ENCODE assay signal across 9 cellular contexts in the genomic region with DNA sequence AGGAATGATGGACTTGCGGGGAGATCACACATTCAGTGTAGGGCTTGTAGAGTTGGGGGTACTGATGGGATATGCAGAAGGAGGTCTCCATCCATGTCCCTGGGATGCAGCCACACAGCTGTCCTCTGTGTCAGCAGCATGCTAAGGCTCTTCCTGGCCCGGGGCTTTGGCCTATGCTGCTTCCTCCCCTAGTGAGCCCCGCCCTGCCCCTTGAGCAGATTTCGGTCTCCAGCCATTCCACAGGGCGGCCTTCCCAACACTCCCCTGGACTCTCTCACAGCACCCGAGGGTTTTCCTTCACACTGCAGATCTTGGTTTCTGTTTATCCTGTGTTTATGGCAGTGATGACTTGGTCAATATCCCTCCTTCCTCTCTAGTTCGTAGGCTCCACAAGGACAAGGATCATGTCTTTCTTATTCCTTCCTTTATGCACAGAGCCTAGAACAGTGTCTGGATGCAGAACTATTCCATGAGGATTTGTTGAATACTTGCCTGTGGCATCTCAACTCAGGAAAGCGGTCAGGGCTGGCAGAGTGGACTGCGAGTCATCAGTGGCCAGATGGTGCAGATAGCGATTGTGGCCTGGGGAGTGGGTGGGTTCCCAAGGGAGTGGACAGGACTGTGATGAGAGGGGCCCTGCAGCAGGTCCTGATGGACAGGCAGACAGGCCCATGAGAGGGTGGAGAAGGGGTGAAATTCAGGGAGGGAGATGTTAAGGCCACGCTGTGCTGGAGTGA.
DNase-seq lines count a peak whose midpoint lies in the region; ATAC-seq and TF ChIP-seq lines count a peak whose summit lies in the region.
"Had no signal": no experiment of that assay in that cellular context is flagged by ENCODE, and none has a peak within 500 bp of the region (broad histone marks: within the 10 kb centered on the region; RNA-seq: fewer than 3 reads in every experiment).

No MANE protein-coding gene starts in this region.

- H4K20me1 ChIP-seq in OCI-LY7 (ENCODE audit: insufficient read depth, low read length) = no peaks in the 10 kb centered on the region

- H3K4me3 Mint-ChIP-seq in CD14-positive monocyte = peak overlapping the region in 1 of 2 donors; percentile 48
- H3K4me3 Mint-ChIP-seq in naive thymus-derived CD4-positive, alpha-beta T cell = peak overlapping the region; percentile 25 to 95 (median 80)

- peak overlapping the region; percentile 77; the same call in 1 of the 2 replicates for H3K4me2 ChIP-seq in OCI-LY7 (ENCODE audit: low read length)

- no peaks in the 10 kb centered on the region for H3K27me3 ChIP-seq in naive thymus-derived CD4-positive, alpha-beta T cell (ENCODE audit: control insufficient read depth in 2 of 2, insufficient read depth in 2 of 2, low read length in 2 of 2)

- peaks cover 95% of the 10 kb centered on the region for H3K4me1 ChIP-seq in OCI-LY7 (ENCODE audit: insufficient read depth, low read length, poor library complexity, severe bottlenecking)
- H3K4me1 ChIP-seq in naive thymus-derived CD4-positive, alpha-beta T cell (ENCODE audit: control insufficient read depth in 2 of 2, insufficient read depth in 2 of 2, low read length in 2 of 2) = peaks cover 49 to 50% of the 10 kb centered on the region in 2 donors

- peak overlapping the region; percentile 96 for H3K27ac ChIP-seq in OCI-LY7 (ENCODE audit: low read depth, low read length, poor library complexity, severe bottlenecking)
- H3K27ac ChIP-seq in naive thymus-derived CD4-positive, alpha-beta T cell (ENCODE audit: low read depth, low read length) = peak overlapping the region; percentile 77

- H3K9me3 ChIP-seq in OCI-LY7 (ENCODE audit: low read length) = no peaks in the 10 kb centered on the region
- no peaks in the 10 kb centered on the region for H3K9me3 ChIP-seq in naive thymus-derived CD4-positive, alpha-beta T cell (ENCODE audit: control insufficient read depth in 2 of 3, low read length in 3 of 3)

- ATAC-seq in naive thymus-derived CD4-positive, alpha-beta T cell = no peak
- no peak for ATAC-seq in GM18909 (IDR thresholded peaks at IDR 0.05; ENCODE audit: poor library complexity, unreplicated experiment)
- no peak for ATAC-seq in GM18502 (IDR thresholded peaks at IDR 0.05; ENCODE audit: poor library complexity, unreplicated experiment)
- ATAC-seq in GM18868 (IDR thresholded peaks at IDR 0.05; ENCODE audit: unreplicated experiment) = no peak

- H3K9me3 Mint-ChIP-seq in CD14-positive monocyte = no peaks in the 10 kb centered on the region
- no peaks in the 10 kb centered on the region for H3K9me3 Mint-ChIP-seq in naive thymus-derived CD4-positive, alpha-beta T cell

- intact Hi-C loops in CD14-positive monocyte (cut with micrococcal nuclease) (no loop called here), OCI-LY7 (cut with micrococcal nuclease; ENCODE audit: unreplicated experiment) (loop anchor here (2.0 to 5.0 kb wide), 2 partner anchors 357 to 810 kb away; a partner anchor contains a TSS)
- intact Hi-C loops in naive thymus-derived CD4-positive, alpha-beta T cell (cut with micrococcal nuclease) = loop anchor here (2.0 to 10.0 kb wide), 4 partner anchors 55 to 427 kb away; a partner anchor contains a TSS

- H3K4me3 ChIP-seq in OCI-LY7 (ENCODE audit: low read depth, low read length, poor library complexity, severe bottlenecking) = no peak overlapping the region
- peak overlapping the region; percentile 37 for H3K4me3 ChIP-seq in naive thymus-derived CD4-positive, alpha-beta T cell (ENCODE audit: low read length)

- H3K79me2 ChIP-seq in OCI-LY7 (ENCODE audit: insufficient read depth, low read depth, low read length) = no peaks in the 10 kb centered on the region

- H3K36me3 ChIP-seq in OCI-LY7 (ENCODE audit: insufficient read depth, low read length) = no peaks in the 10 kb centered on the region
- H3K36me3 ChIP-seq in naive thymus-derived CD4-positive, alpha-beta T cell (ENCODE audit: control insufficient read depth in 2 of 3, insufficient read depth in 3 of 3, low read length in 3 of 3) = no peaks in the 10 kb centered on the region

- peaks cover 5 to 7% of the 10 kb centered on the region in 2 donors for H3K36me3 Mint-ChIP-seq in CD14-positive monocyte
- peaks cover 0 to 2% (median 0%) of the 10 kb centered on the region in 5 donors for H3K36me3 Mint-ChIP-seq in naive thymus-derived CD4-positive, alpha-beta T cell

- H3K27me3 Mint-ChIP-seq in CD14-positive monocyte (ENCODE audit: low read depth in 3 of 3) = no peaks in the 10 kb centered on the region
- no peaks in the 10 kb centered on the region for H3K27me3 Mint-ChIP-seq in naive thymus-derived CD4-positive, alpha-beta T cell

- no peak overlapping the region for H2AFZ ChIP-seq in OCI-LY7 (ENCODE audit: low read length)

- DNase-seq in CD14-positive monocyte (ENCODE audit: low spot score) (no peak), OCI-LY7 (ENCODE audit: low spot score) (no peak), dedifferentiated amniotic fluid mesenchymal stem cell (ENCODE audit: extremely low spot score) (peak; percentile 48), 8988T (no peak)
- no peak for DNase-seq in naive thymus-derived CD4-positive, alpha-beta T cell
- DNase-seq: NCI-H748 treated with DMSO at 0.1 percent for 48 hours had no signal

- peaks cover 67% of the 10 kb centered on the region for H3K4me1 Mint-ChIP-seq in CD14-positive monocyte
- peaks cover 48 to 87% (median 75%) of the 10 kb centered on the region in 7 donors for H3K4me1 Mint-ChIP-seq in naive thymus-derived CD4-positive, alpha-beta T cell

- CTCF ChIA-PET in OCI-LY7 (lab: Charles Lee; ENCODE audit: unreplicated experiment) = interaction anchor here (0.8 to 1.9 kb wide), 6 partner anchors 13 to 132 kb away, joined by 3 to 8 read pairs (median 5); no protein-coding TSS in a partner anchor
- CTCF ChIA-PET in naive thymus-derived CD4-positive, alpha-beta T cell (lab: Charles Lee) = interaction anchor here (1.4 to 2.7 kb wide), 5 partner anchors 12 to 303 kb away, joined by 3 to 16 read pairs (median 13); no protein-coding TSS in a partner anchor

- H3K9me2 ChIP-seq in OCI-LY7 (ENCODE audit: insufficient read depth, low read length) = no peaks in the 10 kb centered on the region

- POLR2A ChIA-PET in OCI-LY7 (lab: Charles Lee) = interaction anchor here (0.7 to 6.1 kb wide), 10 partner anchors 25 to 1351 kb away, joined by 3 to 61 read pairs (median 6); a partner anchor contains a TSS
- POLR2A ChIA-PET in naive thymus-derived CD4-positive, alpha-beta T cell (lab: Charles Lee) = interaction anchor here (0.8 to 3.1 kb wide), 7 partner anchors 8 to 167 kb away, joined by 3 to 21 read pairs (median 8); a partner anchor contains a TSS

- peak overlapping the region; percentile 70 to 99 (median 95) for H3K27ac Mint-ChIP-seq in CD14-positive monocyte
- H3K27ac Mint-ChIP-seq in naive thymus-derived CD4-positive, alpha-beta T cell = peak overlapping the region; percentile 92 to 98 (median 96)

- BruUV-seq in OCI-LY7 (replicated peaks; lab: Mats Ljungman, UMichigan) = no TSS peak

- TF ChIP-seq CTCF in CD14-positive monocyte (IDR thresholded peaks at IDR 0.05) (no peak), OCI-LY7 (conservative IDR thresholded peaks at IDR 0.05; ENCODE audit: low read length) (no peak)

Comparison
In these comparisons a context has a peak if more than half of its experiments do, and no peak if none do; other contexts are left out.
1. intact Hi-C loops: an anchor here in OCI-LY7 (2.0 to 5.0 kb wide) and naive thymus-derived CD4-positive, alpha-beta T cell (2.0 to 10.0 kb wide); none called in CD14-positive monocyte.